8 cellular contexts compared by ENCODE assay signal in the genomic region with DNA sequence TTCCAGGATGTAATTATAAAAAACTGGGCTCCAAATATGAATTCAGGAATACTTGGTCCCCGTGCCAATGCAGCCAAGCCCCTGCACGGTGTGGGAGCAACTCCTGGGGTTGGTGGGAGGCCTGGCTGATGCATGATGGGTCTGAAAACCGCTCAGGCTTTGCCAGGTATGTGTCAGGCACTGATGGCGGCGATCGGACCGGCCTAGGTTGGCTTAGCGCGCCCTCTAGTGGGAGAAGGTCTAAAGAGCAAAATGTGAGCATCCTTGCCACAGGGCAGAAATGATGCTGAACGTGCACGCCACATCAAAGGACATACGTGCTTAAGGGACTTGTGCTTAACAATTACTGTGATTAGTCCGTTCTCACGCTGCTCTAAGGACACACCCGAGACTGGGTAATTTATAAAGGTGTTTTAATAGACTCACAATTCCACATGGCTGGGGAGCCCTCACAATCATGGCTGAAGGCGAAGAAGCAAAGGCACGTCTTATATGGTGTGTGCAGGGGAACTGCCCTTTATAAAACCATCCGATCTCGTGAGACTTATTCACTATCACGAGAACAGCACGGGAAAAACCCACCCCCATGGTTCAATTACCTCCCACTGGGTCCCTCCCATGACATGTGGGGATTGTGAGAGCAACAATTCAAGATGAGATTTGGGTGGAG.
A peak's percentile ranks its signal among the peaks of the same experiment; 100 is the strongest.
DNase-seq lines count a peak whose midpoint lies in the region; ATAC-seq, FAIRE-seq and TF ChIP-seq lines count a peak whose summit lies in the region.
"Not testable (repeated sequence)": the region's sequence is repeated elsewhere in the genome, so short reads cannot be mapped to it uniquely, and the experiment has no call there.

No MANE protein-coding gene starts in this region.

- H3K9me3 ChIP-seq in keratinocyte (ENCODE audit: control insufficient read depth, low read depth, low read length); spleen: not testable (repeated sequence)

- TF ChIP-seq CTCF in CD14-positive monocyte (IDR thresholded peaks at IDR 0.05) (peak; percentile 34), keratinocyte (optimal IDR thresholded peaks at IDR 0.05 in 1 of 3, IDR thresholded peaks at IDR 0.05 in 1 of 3, conservative IDR thresholded peaks at IDR 0.05 in 1 of 3; ENCODE audit: extremely low read depth in 1 of 3, insufficient read depth in 2 of 3, low read length in 3 of 3) (peak in 1 of 3 experiments; percentile 31), spleen (IDR thresholded peaks at IDR 0.05 in 8 of 11, conservative IDR thresholded peaks at IDR 0.05 in 3 of 11) (peak in 7 of 11 experiments; percentile 21 to 68 (median 40))

- dilution Hi-C loops in keratinocyte (cut with MboI; ENCODE audit: extremely low pct_ligation_motif_present, low sequenced_read_pairs): not testable (repeated sequence)

- not testable (repeated sequence) for H3K4me1 ChIP-seq in keratinocyte (ENCODE audit: control insufficient read depth, extremely low read depth, insufficient read depth, low read length); spleen

- H3K4me1 Mint-ChIP-seq in CD14-positive monocyte; central memory CD8-positive, alpha-beta T cell: not testable (repeated sequence)

- intact Hi-C loops in CD14-positive monocyte (cut with micrococcal nuclease); spleen (cut with DNase I; ENCODE audit: low total_unique reads): not testable (repeated sequence)

- H3K9ac ChIP-seq in keratinocyte (ENCODE audit: control insufficient read depth, extremely low read depth, insufficient read depth, low read length): not testable (repeated sequence)

- H3K79me2 ChIP-seq in keratinocyte (ENCODE audit: control insufficient read depth, insufficient read depth, low read length): not testable (repeated sequence)

- H3K27ac Mint-ChIP-seq in CD14-positive monocyte; central memory CD8-positive, alpha-beta T cell (ENCODE audit: low read depth): not testable (repeated sequence)

- not testable (repeated sequence) for H3K9me1 ChIP-seq in keratinocyte (ENCODE audit: control insufficient read depth, extremely low read depth, insufficient read depth, low read length)

- H3K4me3 Mint-ChIP-seq in CD14-positive monocyte; central memory CD8-positive, alpha-beta T cell: not testable (repeated sequence)

- not testable (repeated sequence) for H3K36me3 Mint-ChIP-seq in CD14-positive monocyte; central memory CD8-positive, alpha-beta T cell (ENCODE audit: insufficient read depth)

- not testable (repeated sequence) for H3K27me3 ChIP-seq in keratinocyte (ENCODE audit: control insufficient read depth, extremely low read depth, insufficient read depth, low read length); spleen (replicated peaks in 1 of 7)

- peak; percentile 74 for ATAC-seq in GM21737 (IDR thresholded peaks at IDR 0.05; ENCODE audit: unreplicated experiment)
- ATAC-seq in central memory CD8-positive, alpha-beta T cell (replicated peaks; ENCODE audit: extremely low read depth, poor library complexity, severe bottlenecking): peak; percentile 81

- not testable (repeated sequence) for H4K20me1 ChIP-seq in keratinocyte (ENCODE audit: control insufficient read depth, extremely low read depth, insufficient read depth, low read length)

- H3K9me3 Mint-ChIP-seq in CD14-positive monocyte; central memory CD8-positive, alpha-beta T cell: not testable (repeated sequence)

- not testable (repeated sequence) for DNase-seq in CD14-positive monocyte (ENCODE audit: low spot score); keratinocyte (ENCODE audit: low read depth, low spot score)
- DNase-seq in T-helper 22 cell (ENCODE audit: low read depth) (peak; percentile 15), activated T-cell treated with anti-CD3 and anti-CD28 coated beads for 48 hours (ENCODE audit: low read depth) (peak; percentile 65), spleen (peak; percentile 76)
- DNase-seq in central memory CD8-positive, alpha-beta T cell (ENCODE audit: low spot score in 2 of 2): peak in 1 of 2 donors; percentile 47
- peak; percentile 18 to 70 for DNase-seq in stimulated activated CD8-positive, alpha-beta memory T cell treated with anti-CD3 and anti-CD28 coated beads, Interleukin-7, amount 100 ng/mL, for 4 hours (ENCODE audit: low read depth in 2 of 2)

- peak; percentile 79 for FAIRE-seq in keratinocyte (lab: Jason Lieb, UNC)

- not testable (repeated sequence) for H3K4me2 ChIP-seq in keratinocyte (ENCODE audit: control insufficient read depth, extremely low read depth, insufficient read depth, low read depth, low read length)

- H3K36me3 ChIP-seq in keratinocyte (ENCODE audit: control insufficient read depth in 2 of 2, extremely low read depth in 1 of 2, insufficient read depth in 2 of 2, low read length in 2 of 2); spleen: not testable (repeated sequence)

- not testable (repeated sequence) for TF ChIP-seq POLR2A in spleen (IDR thresholded peaks at IDR 0.05)

- not testable (repeated sequence) for H3K27ac ChIP-seq in keratinocyte (ENCODE audit: control insufficient read depth, insufficient read depth, low read length); spleen

- H3K4me3 ChIP-seq in keratinocyte (ENCODE audit: control insufficient read depth in 2 of 3, extremely low read depth in 1 of 3, insufficient read depth in 2 of 3, low read depth in 1 of 3, low read length in 3 of 3); spleen: not testable (repeated sequence)

- not testable (repeated sequence) for H2AFZ ChIP-seq in keratinocyte (ENCODE audit: control insufficient read depth, low read length)

- WGBS in spleen, 5 donors: 0 to 33% (median 12%) methylated on average over 1 to 9 of the region's 21 CpGs

- not testable (repeated sequence) for H3K27me3 Mint-ChIP-seq in CD14-positive monocyte (ENCODE audit: low read depth in 3 of 3); central memory CD8-positive, alpha-beta T cell
